ENCODE assay signal across 21 cellular contexts in genomic region chr17:81542431-81543338, GRCh38. TPM values are rescaled to one million over a fixed set of nuclear protein-coding genes. Genes with fewer than 3 reads are reported as not detected.
A peak's percentile ranks its signal among the peaks of the same experiment; 100 is the strongest.
DNase-seq lines count a peak whose midpoint lies in the region; ATAC-seq, FAIRE-seq and TF ChIP-seq lines count a peak whose summit lies in the region.
"Had no signal": no experiment of that assay in that cellular context is flagged by ENCODE, and none has a peak within 500 bp of the region (broad histone marks: within the 10 kb centered on the region; RNA-seq: fewer than 3 reads in every experiment).

No MANE protein-coding gene starts in this region.

- H4K20me1 ChIP-seq in PC-3 (ENCODE audit: low read length), result no peaks in the 10 kb centered on the region

- ATAC-seq in Right ventricle myocardium inferior (peak; percentile 2), left ventricle myocardium superior (no peak), PC-3 (no peak)

- intact Hi-C loops in Right ventricle myocardium inferior (cut with DNase I), result no loop called here
- intact Hi-C loops in left ventricle myocardium superior (cut with micrococcal nuclease), result no loop called here
- intact Hi-C loops in PC-3 (cut with micrococcal nuclease), result no loop called here

- H3K27ac ChIP-seq in PC-3 (ENCODE audit: low read length), result no peak overlapping the region
- H3K27ac ChIP-seq: BLaER1 treated with 17β-estradiol and CSF1 and Interleukin-3, amounts not matched to agents 10 nM and 100 nM; SJSA1 had no signal

- H3K36me3 ChIP-seq in PC-3 (ENCODE audit: low read depth, low read length), result peaks cover 4% of the 10 kb centered on the region; the same call in 1 of the 2 replicates

- FAIRE-seq in urothelium cell line (lab: Jason Lieb, UNC), result peak; percentile 58
- FAIRE-seq: A204.1, D721Med had no signal

- DNase-seq in Right ventricle myocardium inferior (ENCODE audit: missing footprints) (peak; percentile 65), left ventricle myocardium superior (no peak), endothelial cell (ENCODE audit: low spot score) (no peak), urothelium cell line (ENCODE audit: low spot score) (no peak), NCI-H2081 treated with DMSO at 0.1 percent for 48 hours (lab: John Stamatoyannopoulos, UW) (no peak), PC-3 (no peak), HCEC 1CT (no peak)
- DNase-seq: CD8-positive, alpha-beta memory T cell; MM.1S; NCI-H1092; NCI-H1436 treated with DMSO at 0.1 percent for 48 hours; NCI-H2029 treated with DMSO at 0.1 percent for 48 hours; NCI-H2171 treated with DMSO at 0.1 percent for 48 hours; NCI-H69; NK-92 treated with Interleukin-12 subunit alpha and Interleukin-12 subunit beta, amount 100 ng/mL, for 24 hours had no signal

- no peak overlapping the region for H3K4me2 ChIP-seq in PC-3 (ENCODE audit: low read length)
- H3K4me2 ChIP-seq: BLaER1 treated with 17β-estradiol and CSF1 and Interleukin-3, amounts not matched to agents 10 nM and 100 nM had no signal

- no TSS peak for BruUV-seq in PC-3 (replicated peaks; lab: Mats Ljungman, UMichigan)

- no peaks in the 10 kb centered on the region for H3K9me3 ChIP-seq in PC-3 (ENCODE audit: low read length)
- H3K9me3 ChIP-seq: BLaER1 treated with 17β-estradiol and CSF1 and Interleukin-3, amounts not matched to agents 10 nM and 100 nM; HAP-1 had no signal

- no peak overlapping the region for H3K4me3 ChIP-seq in PC-3 (ENCODE audit: low read length)
- H3K4me3 ChIP-seq: BLaER1 treated with 17β-estradiol and CSF1 and Interleukin-3, amounts not matched to agents 10 nM and 100 nM; HAP-1; SJSA1 had no signal

- no peaks in the 10 kb centered on the region for H3F3A ChIP-seq in PC-3 (ENCODE audit: low read length, unreplicated experiment)

- H3K4me1 ChIP-seq in PC-3 (ENCODE audit: insufficient read depth, low read length), result no peaks in the 10 kb centered on the region
- H3K4me1 ChIP-seq: HAP-1 had no signal

- H3K36me3 Mint-ChIP-seq in endothelial cell (ENCODE audit: low read depth, unreplicated experiment), result no peaks in the 10 kb centered on the region

- no peak overlapping the region for H2AFZ ChIP-seq in PC-3 (ENCODE audit: low read length)

- no peaks in the 10 kb centered on the region for H3K4me1 Mint-ChIP-seq in endothelial cell (ENCODE audit: unreplicated experiment)
- H3K4me1 Mint-ChIP-seq: CD8-positive, alpha-beta memory T cell had no signal

- H3K27ac Mint-ChIP-seq in endothelial cell (ENCODE audit: unreplicated experiment), result no peak overlapping the region
- H3K27ac Mint-ChIP-seq: CD8-positive, alpha-beta memory T cell had no signal

- TF ChIP-seq CTCF in endothelial cell (IDR thresholded peaks at IDR 0.05; ENCODE audit: unreplicated experiment) (no peak), PC-3 (conservative IDR thresholded peaks at IDR 0.05; ENCODE audit: low read depth, low read length) (no peak)

- CTCF ChIA-PET in PC-3 (lab: Charles Lee), result no interaction called here

- no peak overlapping the region for H3K9ac ChIP-seq in PC-3 (ENCODE audit: low read length)

- no peaks in the 10 kb centered on the region for H3K79me2 ChIP-seq in PC-3 (ENCODE audit: low read length)

- H3K9me2 ChIP-seq in PC-3 (replicated peaks; ENCODE audit: low read length), result no peaks in the 10 kb centered on the region

- no peaks in the 10 kb centered on the region for H3K27me3 ChIP-seq in PC-3 (ENCODE audit: low read length)
- H3K27me3 ChIP-seq: SJSA1 had no signal

- POLR2A ChIA-PET in PC-3 (lab: Charles Lee; ENCODE audit: unreplicated experiment), result no interaction called here

- peaks cover 5% of the 10 kb centered on the region for H3K27me3 Mint-ChIP-seq in endothelial cell (ENCODE audit: unreplicated experiment)

- H3K9me3 Mint-ChIP-seq in endothelial cell (ENCODE audit: unreplicated experiment), result no peaks in the 10 kb centered on the region
- H3K9me3 Mint-ChIP-seq: CD8-positive, alpha-beta memory T cell had no signal

- H3K4me3 Mint-ChIP-seq in endothelial cell (ENCODE audit: unreplicated experiment), result peak overlapping the region; percentile 31
- H3K4me3 Mint-ChIP-seq: CD8-positive, alpha-beta memory T cell had no signal

TF ChIP-seq in PFSK-1, 5 proteins besides CTCF, POLR2A, EP300 and RAD21:
- TF ChIP-seq POLR2AphosphoS5 (IDR thresholded peaks at IDR 0.05; ENCODE audit: low read depth, low read length) (peak; percentile 31; the same call in 1 of the 2 replicates), REST (IDR thresholded peaks at IDR 0.05; ENCODE audit: insufficient read depth in 1 of 2, low read depth in 2 of 2, low read length in 2 of 2) (no peak)

RNA-seq across cellular contexts. Expression of gene FAAP100, which starts 9.5 kb away (rescaled TPM):
- total RNA-seq in Right ventricle myocardium inferior (14.8 TPM), left ventricle myocardium superior (15.4 TPM), endothelial cell (ENCODE audit: unreplicated experiment) (40.6 TPM), PC-3 (2014; rRNA removed) (23.3 and 34.6 TPM in 2 replicates)
- polyA plus RNA-seq in PFSK-1 (2012; ENCODE audit: insufficient read length, low read depth), result 63.5 TPM

RNA-seq across cellular contexts. Expression of gene FSCN2, which starts 14.5 kb away (rescaled TPM):
- total RNA-seq in Right ventricle myocardium inferior (0.19 TPM), left ventricle myocardium superior (0.50 TPM), endothelial cell (ENCODE audit: unreplicated experiment) (1.5 TPM), PC-3 (2014; rRNA removed) (0.87 and 2.4 TPM in 2 replicates)
- 1.6 TPM for polyA plus RNA-seq in PFSK-1 (2012; ENCODE audit: insufficient read length, low read depth)
- polyA plus RNA-seq: CD8-positive, alpha-beta memory T cell had no signal

RNA-seq across cellular contexts. Expression of gene ACTG1, which starts 30.1 kb away (rescaled TPM):
- total RNA-seq in Right ventricle myocardium inferior (468 TPM), left ventricle myocardium superior (357 TPM), endothelial cell (ENCODE audit: unreplicated experiment) (4,184 TPM), PC-3 (2014; rRNA removed) (4,503 and 4,798 TPM in 2 replicates)
- 8,081 TPM for polyA plus RNA-seq in PFSK-1 (2012; ENCODE audit: insufficient read length, low read depth)
